ENCODE assay signal across 17 cellular contexts in the genomic region with DNA sequence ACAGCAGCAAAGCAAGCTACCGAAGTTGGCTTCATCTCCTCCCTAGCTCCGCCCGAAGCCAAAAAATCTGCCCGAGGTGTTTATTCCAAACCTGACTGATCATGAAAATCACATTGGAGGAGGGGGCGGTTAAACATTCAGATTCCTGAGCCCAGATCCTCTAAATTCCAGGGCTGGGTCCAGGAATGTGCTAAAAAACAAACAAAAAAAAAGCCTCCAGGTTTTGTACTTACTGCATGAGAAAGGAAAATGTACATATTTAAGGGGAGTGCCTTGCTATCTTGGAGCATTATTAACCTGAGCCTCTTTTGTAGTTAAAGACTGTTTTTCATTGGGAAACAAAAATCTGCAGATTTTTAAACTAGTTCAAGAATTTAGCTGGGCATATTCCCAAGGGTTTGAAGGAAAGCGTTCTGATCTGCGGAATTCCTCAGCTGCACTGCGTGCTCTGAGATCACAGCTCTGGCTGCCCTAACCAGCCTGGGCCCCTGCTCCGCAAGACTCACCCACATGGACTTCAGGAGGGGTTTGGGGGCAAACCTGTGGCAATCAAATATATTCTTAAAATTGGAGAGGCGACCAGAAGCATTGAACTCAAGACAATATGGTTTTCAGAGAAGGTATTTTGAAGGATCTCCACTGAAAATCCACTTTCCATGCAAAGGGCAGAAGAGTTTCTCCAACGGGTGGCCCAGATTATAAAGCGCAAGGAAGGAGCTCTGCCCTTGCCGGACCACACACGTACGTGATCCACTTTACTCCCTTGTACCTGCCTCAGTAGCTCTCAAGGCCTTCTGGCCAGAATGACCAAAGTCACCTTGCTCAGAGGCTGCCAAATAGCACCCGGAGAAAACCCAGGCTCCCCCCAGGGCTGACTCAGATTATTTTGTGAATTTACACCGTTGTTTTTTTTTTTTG. TPM values are rescaled to one million over a fixed set of nuclear protein-coding genes. Genes with fewer than 3 reads are reported as not detected.
DNase-seq lines count a peak whose midpoint lies in the region; ATAC-seq and TF ChIP-seq lines count a peak whose summit lies in the region.
"Had no signal": no experiment of that assay in that cellular context is flagged by ENCODE, and none has a peak within 500 bp of the region (broad histone marks: within the 10 kb centered on the region; RNA-seq: fewer than 3 reads in every experiment).

No MANE protein-coding gene starts in this region.

- DNase-seq in AG04450 (ENCODE audit: low read depth, low spot score), result peak; percentile 68
- DNase-seq in MG63, result peak; percentile 68
- no peak for DNase-seq in endodermal cell
- DNase-seq in myocyte (ENCODE audit: low read depth), result peak; percentile 44
- no peak for DNase-seq in NCI-H1694 treated with DMSO at 0.1 percent for 48 hours (lab: John Stamatoyannopoulos, UW)
- DNase-seq in right atrium auricular region (ENCODE audit: low spot score), result no peak
- DNase-seq: ACHN; activated CD4-positive, CD25-positive, alpha-beta regulatory T cell treated with anti-CD3 and anti-CD28 coated beads, Interleukin-2, amount 50 U/mL, for 72 hours; activated T-cell treated with anti-CD3 and anti-CD28 coated beads, Interleukin-2, amount 50 U/mL, for 4 hours; naive thymus-derived CD4-positive, alpha-beta T cell; NCI-H1048; NCI-H524; SHP77; spleen had no signal

- no peak overlapping the region for H3K4me3 Mint-ChIP-seq in endodermal cell
- H3K4me3 Mint-ChIP-seq: activated T-cell treated with anti-CD3 and anti-CD28 coated beads, Interleukin-2, amount 50 U/mL, for 4 hours; naive thymus-derived CD4-positive, alpha-beta T cell had no signal

- POLR2A ChIA-PET in AG04450 (lab: Yijun Ruan, JAX), result interaction anchor here (0.6 to 2.1 kb wide), 7 partner anchors 9 to 256 kb away, joined by 3 to 15 read pairs (median 4); partner anchors contain the start of gene TNS3

- H3K4me1 ChIP-seq in endodermal cell (ENCODE audit: control insufficient read depth, insufficient read depth, low read length) (no peaks in the 10 kb centered on the region), right atrium auricular region (no peaks in the 10 kb centered on the region)

- H3K27ac Mint-ChIP-seq in endodermal cell, result peak overlapping the region; percentile 76
- H3K27ac Mint-ChIP-seq: naive thymus-derived CD4-positive, alpha-beta T cell had no signal

- WGBS in endodermal cell (ENCODE audit: insufficient coverage in 1 of 2, insufficient read length in 1 of 2), 2 experiments, result 83 to 88% methylated on average over 11 to 17 of the region's 17 CpGs

- no peaks in the 10 kb centered on the region for H3K27me3 ChIP-seq in AG04450 (ENCODE audit: control insufficient read depth, insufficient read depth, low read length)
- H3K27me3 ChIP-seq in MG63, result no peaks in the 10 kb centered on the region
- no peaks in the 10 kb centered on the region for H3K27me3 ChIP-seq in endodermal cell (ENCODE audit: control insufficient read depth, insufficient read depth, low read length, poor library complexity, severe bottlenecking)
- H3K27me3 ChIP-seq in right atrium auricular region, result no peaks in the 10 kb centered on the region
- H3K27me3 ChIP-seq: spleen had no signal

- no peak overlapping the region for H3K4me3 ChIP-seq in AG04450 (ENCODE audit: low read depth, low read length)
- no peak overlapping the region for H3K4me3 ChIP-seq in MG63
- no peak overlapping the region for H3K4me3 ChIP-seq in endodermal cell (ENCODE audit: low read length)
- no peak overlapping the region for H3K4me3 ChIP-seq in right atrium auricular region
- H3K4me3 ChIP-seq: spleen had no signal

- H3K4me1 Mint-ChIP-seq in endodermal cell, result peaks cover 19% of the 10 kb centered on the region

- peaks cover 13% of the 10 kb centered on the region for H3K9me3 Mint-ChIP-seq in endodermal cell

- TF ChIP-seq CTCF in AG04450 (IDR thresholded peaks at IDR 0.05; ENCODE audit: low read depth, low read length), result no peak
- TF ChIP-seq CTCF in endodermal cell (conservative IDR thresholded peaks at IDR 0.05), result no peak
- TF ChIP-seq CTCF in right atrium auricular region (IDR thresholded peaks at IDR 0.05), result no peak

- CTCF ChIA-PET in AG04450 (lab: Charles Lee), result interaction anchor here (1.0 to 2.8 kb wide), 3 partner anchors 9 to 227 kb away, joined by 3 to 12 read pairs (median 4); no protein-coding TSS in a partner anchor

- ATAC-seq in GM19023 (IDR thresholded peaks at IDR 0.05; ENCODE audit: unreplicated experiment), result no peak
- ATAC-seq in HG02798 (IDR thresholded peaks at IDR 0.05; ENCODE audit: poor library complexity, unreplicated experiment), result no peak
- ATAC-seq: activated T-cell treated with anti-CD3 and anti-CD28 coated beads, Interleukin-2, amount 50 U/mL, for 4 hours; naive thymus-derived CD4-positive, alpha-beta T cell had no signal

- H3K36me3 Mint-ChIP-seq in endodermal cell (ENCODE audit: low read depth), result no peaks in the 10 kb centered on the region

- H3K9ac ChIP-seq in endodermal cell (ENCODE audit: extremely low read depth, low read length, poor library complexity, severe bottlenecking), result peak overlapping the region; percentile 34

- H3K36me3 ChIP-seq in MG63 (no peaks in the 10 kb centered on the region), endodermal cell (ENCODE audit: control insufficient read depth, insufficient read depth, low read length) (no peaks in the 10 kb centered on the region), right atrium auricular region (no peaks in the 10 kb centered on the region)
- H3K36me3 ChIP-seq: spleen had no signal

- H3K27me3 Mint-ChIP-seq in endodermal cell (ENCODE audit: insufficient read depth), result peaks cover 2% of the 10 kb centered on the region

- peak overlapping the region; percentile 92 for H3K27ac ChIP-seq in AG04450 (ENCODE audit: low read depth, low read length)
- no peak overlapping the region for H3K27ac ChIP-seq in endodermal cell (ENCODE audit: low read depth, low read length)
- no peak overlapping the region for H3K27ac ChIP-seq in right atrium auricular region
- H3K27ac ChIP-seq: HL-60 had no signal

- H3K9me3 ChIP-seq in AG04450 (ENCODE audit: control insufficient read depth, insufficient read depth, low read length) (peaks cover 18% of the 10 kb centered on the region), MG63 (no peaks in the 10 kb centered on the region), endodermal cell (ENCODE audit: control insufficient read depth, low read length) (peaks cover 9% of the 10 kb centered on the region), right atrium auricular region (peaks cover 2 to 7% of the 10 kb centered on the region in 2 donors)

RNA-seq across cellular contexts. Expression of gene TNS3, which starts 10.0 kb away (rescaled TPM):
- polyA plus RNA-seq in AG04450 (2011; rRNA removed), result 121 and 131 TPM in 2 replicates
- 326 and 376 TPM in 2 replicates for polyA minus RNA-seq in AG04450 (2011; rRNA and poly(A)+ RNA removed)
- total RNA-seq in MG63 (2014; rRNA removed; shearing (Covaris generic); ENCODE audit: low replicate concordance), result 27.6 and 43.1 TPM in 2 replicates
- total RNA-seq in endodermal cell (10 to 100 TPM; 33.8 to 38.5 TPM), myocyte (241 and 322 TPM in 2 replicates), right atrium auricular region (10 to 100 TPM; 39.7 to 44.4 TPM)
- polyA plus RNA-seq in endodermal cell (2013, experiment 1 of 2), result 18.1 TPM
- 19.3 TPM for polyA plus RNA-seq in endodermal cell (2013, experiment 2 of 2)
- 267 TPM for polyA plus RNA-seq in myocyte (2012)
- polyA plus RNA-seq: naive thymus-derived CD4-positive, alpha-beta T cell had no signal

Comparison
In these comparisons a context has a peak if more than half of its experiments do, and no peak if none do; other contexts are left out.
1. DNase-seq: peak in AG04450 (single experiment), MG63 (single experiment) and myocyte (single experiment); none in endodermal cell (single experiment), NCI-H1694 treated with DMSO at 0.1 percent for 48 hours (single experiment) and right atrium auricular region (single experiment).